In the genomic region with DNA sequence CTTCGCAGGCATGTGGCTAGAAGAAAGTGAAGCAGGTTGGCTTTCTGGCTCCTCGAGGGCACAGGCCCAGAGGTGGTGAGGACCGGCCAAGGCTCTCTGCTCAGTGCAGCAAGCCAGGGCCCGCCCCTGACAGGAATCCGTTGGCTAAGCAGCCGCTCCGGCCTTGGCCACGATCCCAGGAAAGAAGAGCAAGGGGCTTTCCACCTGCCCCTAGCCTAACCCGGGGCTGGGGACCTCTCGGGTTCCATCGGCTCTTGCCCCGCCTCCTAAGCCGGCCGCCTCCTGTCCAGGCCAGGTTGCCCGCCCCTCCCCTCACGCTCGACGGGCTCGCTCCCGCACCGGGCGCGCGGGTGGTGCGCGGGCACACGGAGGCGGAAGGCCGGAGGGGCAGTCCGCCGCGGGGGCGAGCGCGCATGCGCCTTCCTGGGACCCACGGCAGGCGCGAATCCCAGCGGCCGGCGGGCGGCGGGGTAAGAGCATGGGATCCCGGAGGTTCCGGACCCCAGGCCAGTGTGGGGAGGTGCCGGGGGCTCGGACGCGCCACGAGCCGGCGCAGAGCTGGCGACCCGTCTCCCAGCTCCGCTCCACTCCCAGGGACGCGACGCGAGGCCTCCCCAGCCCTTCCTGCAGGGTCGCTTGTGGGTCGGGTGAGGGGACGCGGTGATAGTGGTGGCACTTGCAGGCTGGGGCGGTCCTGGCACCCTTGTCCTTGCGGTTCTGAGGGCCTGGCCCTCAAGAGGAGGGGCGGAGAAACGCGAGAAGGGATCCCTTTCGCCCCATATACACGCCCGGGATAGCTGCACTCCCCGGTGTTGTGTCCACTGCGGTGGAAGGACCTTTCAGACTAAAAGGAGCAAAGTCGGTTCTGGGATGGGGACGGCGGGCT, we compare ENCODE assay signal across 8 cellular contexts. TPM values are rescaled to one million over a fixed set of nuclear protein-coding genes. Genes with fewer than 3 reads are reported as not detected.
DNase-seq lines count a peak whose midpoint lies in the region; ATAC-seq and TF ChIP-seq lines count a peak whose summit lies in the region.

A gene (plus strand): TSS at position 410 of the 886 bp plus-strand sequence. CDS start 3,351 bp downstream, outside the sequence.

- no peak for TF ChIP-seq EP300 in esophagus muscularis mucosa (IDR thresholded peaks at IDR 0.05)

- H3K27me3 ChIP-seq in KMS-11 (ENCODE audit: insufficient read depth, low read depth), result no peaks in the 10 kb centered on the region
- peaks cover 0 to 7% (median 0%) of the 10 kb centered on the region in 4 donors for H3K27me3 ChIP-seq in esophagus muscularis mucosa
- H3K27me3 ChIP-seq in muscle layer of duodenum (ENCODE audit: low read depth, low read length), result no peaks in the 10 kb centered on the region

- intact Hi-C loops in esophagus muscularis mucosa (cut with DNase I), result loop anchor here (10.0 kb wide), 1 partner anchor 157 kb away; a partner anchor contains a TSS

- TF ChIP-seq CTCF in KMS-11 (conservative IDR thresholded peaks at IDR 0.05; ENCODE audit: low read depth, low read length), result no peak
- TF ChIP-seq CTCF in esophagus muscularis mucosa (IDR thresholded peaks at IDR 0.05), result peak; percentile 21 to 33 (median 26)

- peak within 1 kb of the TSS; percentile 88 for H3K9ac ChIP-seq in KMS-11

- H3K4me3 ChIP-seq in KMS-11 (IDR thresholded peaks at IDR 0.05; ENCODE audit: insufficient read depth, low read depth, low read length) (peak within 1 kb of the TSS; percentile 51), esophagus muscularis mucosa (peak within 1 kb of the TSS; percentile 84 to 95 (median 91)), muscle layer of duodenum (ENCODE audit: low read depth in 1 of 2, low read length in 2 of 2) (peak within 1 kb of the TSS; percentile 91 to 92)

- H3K4me2 ChIP-seq in KMS-11, result peak within 1 kb of the TSS; percentile 78

- DNase-seq in DMS79 treated with DMSO at 0.1 percent for 48 hours (lab: John Stamatoyannopoulos, UW) (peak; percentile 94), esophagus muscularis mucosa (ENCODE audit: extremely low spot score) (peak; percentile 96)
- DNase-seq in activated T-cell treated with anti-CD3 and anti-CD28 coated beads, Interleukin-2, amount 50 U/mL, for 48 hours, result peak; percentile 97 to 98
- peak; percentile 83 for DNase-seq in stimulated activated CD8-positive, alpha-beta memory T cell treated with anti-CD3 and anti-CD28 coated beads, Interleukin-7, amount 100 ng/mL, for 24 hours (ENCODE audit: low read depth)

- peak; percentile 94 for ATAC-seq in GM21786 (IDR thresholded peaks at IDR 0.05; ENCODE audit: unreplicated experiment)

- H4K20me1 ChIP-seq in KMS-11 (ENCODE audit: insufficient read depth), result no peaks in the 10 kb centered on the region

- H3K4me1 ChIP-seq in KMS-11 (ENCODE audit: low read depth, poor library complexity, severe bottlenecking) (peaks cover 14% of the 10 kb centered on the region), esophagus muscularis mucosa (peaks cover 13 to 19% (median 15%) of the 10 kb centered on the region in 4 donors), muscle layer of duodenum (ENCODE audit: control insufficient read depth in 1 of 2, insufficient read depth in 2 of 2, low read length in 2 of 2) (peaks cover 5 to 13% of the 10 kb centered on the region in 2 donors)

- peak; percentile 53 for TF ChIP-seq POLR2A in esophagus muscularis mucosa (IDR thresholded peaks at IDR 0.05; ENCODE audit: low read depth)

- H3K9me3 ChIP-seq in esophagus muscularis mucosa (no peaks in the 10 kb centered on the region), muscle layer of duodenum (ENCODE audit: control insufficient read depth in 1 of 2, low read length in 2 of 2) (no peaks in the 10 kb centered on the region)

- 1% methylated on average over 29 of the region's 77 CpGs for WGBS in esophagus muscularis mucosa

- no peaks in the 10 kb centered on the region for H3K79me2 ChIP-seq in KMS-11 (ENCODE audit: insufficient read depth, low read depth)

- no peaks in the 10 kb centered on the region for H3K36me3 ChIP-seq in KMS-11 (ENCODE audit: insufficient read depth)
- H3K36me3 ChIP-seq in esophagus muscularis mucosa, result peaks cover 5 to 18% (median 13%) of the 10 kb centered on the region in 4 donors
- H3K36me3 ChIP-seq in muscle layer of duodenum (ENCODE audit: control insufficient read depth in 1 of 2, insufficient read depth in 2 of 2, low read length in 2 of 2), result no peaks in the 10 kb centered on the region

- H3K27ac ChIP-seq in KMS-11, result peak within 1 kb of the TSS; percentile 69
- peak within 1 kb of the TSS; percentile 84 to 89 (median 87) for H3K27ac ChIP-seq in esophagus muscularis mucosa (replicated peaks in 1 of 4)
- H3K27ac ChIP-seq in muscle layer of duodenum (ENCODE audit: low read length), result peak within 1 kb of the TSS; percentile 45

- peak within 1 kb of the TSS; percentile 99 for H2AFZ ChIP-seq in KMS-11 (ENCODE audit: low read depth)

TF ChIP-seq in PFSK-1, 5 proteins besides CTCF, POLR2A, EP300 and RAD21:
- no peak for TF ChIP-seq TAF1 (IDR thresholded peaks at IDR 0.05; ENCODE audit: borderline replicate concordance, insufficient read depth, low read length)
- TF ChIP-seq, protein P1, sequence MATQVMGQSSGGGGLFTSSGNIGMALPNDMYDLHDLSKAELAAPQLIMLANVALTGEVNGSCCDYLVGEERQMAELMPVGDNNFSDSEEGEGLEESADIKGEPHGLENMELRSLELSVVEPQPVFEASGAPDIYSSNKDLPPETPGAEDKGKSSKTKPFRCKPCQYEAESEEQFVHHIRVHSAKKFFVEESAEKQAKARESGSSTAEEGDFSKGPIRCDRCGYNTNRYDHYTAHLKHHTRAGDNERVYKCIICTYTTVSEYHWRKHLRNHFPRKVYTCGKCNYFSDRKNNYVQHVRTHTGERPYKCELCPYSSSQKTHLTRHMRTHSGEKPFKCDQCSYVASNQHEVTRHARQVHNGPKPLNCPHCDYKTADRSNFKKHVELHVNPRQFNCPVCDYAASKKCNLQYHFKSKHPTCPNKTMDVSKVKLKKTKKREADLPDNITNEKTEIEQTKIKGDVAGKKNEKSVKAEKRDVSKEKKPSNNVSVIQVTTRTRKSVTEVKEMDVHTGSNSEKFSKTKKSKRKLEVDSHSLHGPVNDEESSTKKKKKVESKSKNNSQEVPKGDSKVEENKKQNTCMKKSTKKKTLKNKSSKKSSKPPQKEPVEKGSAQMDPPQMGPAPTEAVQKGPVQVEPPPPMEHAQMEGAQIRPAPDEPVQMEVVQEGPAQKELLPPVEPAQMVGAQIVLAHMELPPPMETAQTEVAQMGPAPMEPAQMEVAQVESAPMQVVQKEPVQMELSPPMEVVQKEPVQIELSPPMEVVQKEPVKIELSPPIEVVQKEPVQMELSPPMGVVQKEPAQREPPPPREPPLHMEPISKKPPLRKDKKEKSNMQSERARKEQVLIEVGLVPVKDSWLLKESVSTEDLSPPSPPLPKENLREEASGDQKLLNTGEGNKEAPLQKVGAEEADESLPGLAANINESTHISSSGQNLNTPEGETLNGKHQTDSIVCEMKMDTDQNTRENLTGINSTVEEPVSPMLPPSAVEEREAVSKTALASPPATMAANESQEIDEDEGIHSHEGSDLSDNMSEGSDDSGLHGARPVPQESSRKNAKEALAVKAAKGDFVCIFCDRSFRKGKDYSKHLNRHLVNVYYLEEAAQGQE (IDR thresholded peaks at IDR 0.05; ENCODE audit: insufficient read depth in 1 of 2, low read depth in 2 of 2, low read length in 2 of 2), result no peak
- no peak for TF ChIP-seq SIN3A (IDR thresholded peaks at IDR 0.05; ENCODE audit: borderline replicate concordance, insufficient read depth, low read length)
- TF ChIP-seq FOXP2 (optimal IDR thresholded peaks at IDR 0.05; ENCODE audit: borderline replicate concordance, extremely low read depth, extremely low read length, insufficient read depth), result no peak
- peak; percentile 82 for TF ChIP-seq POLR2AphosphoS5 (IDR thresholded peaks at IDR 0.05; ENCODE audit: low read depth, low read length)

RNA-seq across cellular contexts. Expression of the gene that starts here (rescaled TPM):
- polyA plus RNA-seq in PFSK-1 (2012; ENCODE audit: insufficient read length, low read depth), result 3.0 TPM
- total RNA-seq in esophagus muscularis mucosa, result 10 to 100 TPM in 1 of 4 donors, 1 to 10 TPM in 3; 3.6 to 10.7 (median 4.9) TPM

Comparison
In these comparisons a context has a peak if more than half of its experiments do, and no peak if none do; other contexts are left out.
1. Peak in every context shown above with its lines: DNase-seq, ATAC-seq, H3K4me3 ChIP-seq and H3K27ac ChIP-seq.